ENCODE assay signal across 18 cellular contexts in genomic region chr20:24422361-24422760, GRCh38. TPM values are rescaled to one million over a fixed set of nuclear protein-coding genes. Genes with fewer than 3 reads are reported as not detected.
DNase-seq lines count a peak whose midpoint lies in the region; ATAC-seq and TF ChIP-seq lines count a peak whose summit lies in the region.
"Had no signal": no experiment of that assay in that cellular context is flagged by ENCODE, and none has a peak within 500 bp of the region (broad histone marks: within the 10 kb centered on the region; RNA-seq: fewer than 3 reads in every experiment).

No MANE protein-coding gene starts in this region.

- 92% methylated on average over 9 of the region's 9 CpGs for WGBS in esophagus muscularis mucosa

- no peak for TF ChIP-seq POLR2A in esophagus muscularis mucosa (IDR thresholded peaks at IDR 0.05; ENCODE audit: low read depth)

- no peak for TF ChIP-seq CTCF in esophagus muscularis mucosa (IDR thresholded peaks at IDR 0.05)
- TF ChIP-seq CTCF in osteocyte (IDR thresholded peaks at IDR 0.05), result no peak
- no peak for TF ChIP-seq CTCF in mesothelial cell of epicardium (IDR thresholded peaks at IDR 0.05; ENCODE audit: unreplicated experiment)

- DNase-seq in activated CD8-positive, alpha-beta memory T cell treated with anti-CD3 and anti-CD28 coated beads for 24 hours, result peak; percentile 43
- DNase-seq in activated CD8-positive, alpha-beta memory T cell treated with anti-CD3 and anti-CD28 coated beads, Interleukin-2, amount 50 U/mL, for 48 hours, result no peak
- DNase-seq in esophagus muscularis mucosa (ENCODE audit: extremely low spot score) (peak; percentile 79), osteocyte (ENCODE audit: extremely low spot score, unreplicated experiment) (peak; percentile 76), mesothelial cell of epicardium (ENCODE audit: low spot score in 2 of 2, unreplicated experiment in 2 of 2) (no peak)
- DNase-seq: AML-193; Caco-2; Calu3; CD4-positive, alpha-beta T cell; CD8-positive, alpha-beta T cell; DMS79 treated with DMSO at 0.1 percent for 48 hours; GF-D8 had no signal

- no peak for TF ChIP-seq EP300 in esophagus muscularis mucosa (IDR thresholded peaks at IDR 0.05)

- H3K36me3 Mint-ChIP-seq in osteocyte (ENCODE audit: unreplicated experiment) (no peaks in the 10 kb centered on the region), mesothelial cell of epicardium (no peaks in the 10 kb centered on the region)
- H3K36me3 Mint-ChIP-seq: CD8-positive, alpha-beta T cell had no signal

- H3K4me1 Mint-ChIP-seq in osteocyte (ENCODE audit: unreplicated experiment) (no peaks in the 10 kb centered on the region), mesothelial cell of epicardium (no peaks in the 10 kb centered on the region)
- H3K4me1 Mint-ChIP-seq: B cell had no signal

- peaks cover 0 to 14% (median 0%) of the 10 kb centered on the region in 4 donors for H3K27me3 ChIP-seq in esophagus muscularis mucosa
- H3K27me3 ChIP-seq: BLaER1 treated with 17β-estradiol and CSF1 and Interleukin-3, amounts not matched to agents 10 nM and 100 nM had no signal

- H3K9me3 Mint-ChIP-seq in osteocyte (ENCODE audit: unreplicated experiment) (no peaks in the 10 kb centered on the region), mesothelial cell of epicardium (no peaks in the 10 kb centered on the region)

- intact Hi-C loops in esophagus muscularis mucosa (cut with DNase I), result no loop called here

- H3K36me3 ChIP-seq in esophagus muscularis mucosa, result no peaks in the 10 kb centered on the region
- H3K36me3 ChIP-seq: BLaER1 treated with 17β-estradiol and CSF1 and Interleukin-3, amounts not matched to agents 10 nM and 100 nM had no signal

- ATAC-seq in GM18867 (IDR thresholded peaks at IDR 0.05; ENCODE audit: unreplicated experiment), result no peak
- ATAC-seq: CD8-positive, alpha-beta T cell had no signal

- no peak overlapping the region for H3K27ac Mint-ChIP-seq in osteocyte (ENCODE audit: unreplicated experiment)
- no peak overlapping the region for H3K27ac Mint-ChIP-seq in mesothelial cell of epicardium
- H3K27ac Mint-ChIP-seq: B cell; CD4-positive, alpha-beta T cell; CD8-positive, alpha-beta T cell had no signal

- H3K4me3 Mint-ChIP-seq in osteocyte (ENCODE audit: unreplicated experiment) (no peak overlapping the region), mesothelial cell of epicardium (no peak overlapping the region)
- H3K4me3 Mint-ChIP-seq: B cell; CD4-positive, alpha-beta T cell; CD8-positive, alpha-beta T cell had no signal

- H3K27me3 Mint-ChIP-seq in osteocyte (ENCODE audit: unreplicated experiment) (peaks cover 18% of the 10 kb centered on the region), mesothelial cell of epicardium (ENCODE audit: low read depth) (peaks cover 22% of the 10 kb centered on the region)
- H3K27me3 Mint-ChIP-seq: B cell; CD4-positive, alpha-beta T cell had no signal

- H3K4me3 ChIP-seq in esophagus muscularis mucosa, result no peak overlapping the region
- H3K4me3 ChIP-seq: A549; BLaER1 treated with 17β-estradiol and CSF1 and Interleukin-3, amounts not matched to agents 10 nM and 100 nM had no signal

- no peaks in the 10 kb centered on the region for H3K4me1 ChIP-seq in esophagus muscularis mucosa
- H3K4me1 ChIP-seq: A549; BLaER1 treated with 17β-estradiol and CSF1 and Interleukin-3, amounts not matched to agents 10 nM and 100 nM; Caco-2 had no signal

- no peaks in the 10 kb centered on the region for H3K9me3 ChIP-seq in esophagus muscularis mucosa
- H3K9me3 ChIP-seq: A549, Caco-2 had no signal

- H3K27ac ChIP-seq in esophagus muscularis mucosa (replicated peaks in 1 of 4), result no peak overlapping the region
- H3K27ac ChIP-seq: 22Rv1; A549; BLaER1 treated with 17β-estradiol and CSF1 and Interleukin-3, amounts not matched to agents 10 nM and 100 nM; C4-2B had no signal

RNA-seq across cellular contexts. Expression of gene SYNDIG1, which starts 47.1 kb away (rescaled TPM):
- not detected for total RNA-seq in esophagus muscularis mucosa
- 0.40 and 0.94 TPM in 2 replicates for total RNA-seq in osteocyte
- 0.80 to 1.6 TPM (median 0.90 TPM) in 3 replicates for total RNA-seq in mesothelial cell of epicardium
- total RNA-seq: B cell; Caco-2; Calu3; CD4-positive, alpha-beta T cell; CD8-positive, alpha-beta T cell had no signal

Comparison
In these comparisons a context has a peak if more than half of its experiments do, and no peak if none do; other contexts are left out.
1. DNase-seq: peak in activated CD8-positive, alpha-beta memory T cell treated with anti-CD3 and anti-CD28 coated beads for 24 hours (single experiment), esophagus muscularis mucosa (single experiment) and osteocyte (single experiment); none in activated CD8-positive, alpha-beta memory T cell treated with anti-CD3 and anti-CD28 coated beads, Interleukin-2, amount 50 U/mL, for 48 hours (single experiment) and mesothelial cell of epicardium (0 of 2).